In genomic region chr4:74682567-74683359, GRCh38 we compare ENCODE assay signal across 8 cellular contexts.
DNase-seq lines count a peak whose midpoint lies in the region; ATAC-seq and TF ChIP-seq lines count a peak whose summit lies in the region.

No MANE protein-coding gene starts in this region.

- H3K4me3 Mint-ChIP-seq in naive thymus-derived CD8-positive, alpha-beta T cell: no peak overlapping the region

- DNase-seq in Caki2 (ENCODE audit: low read depth): peak; percentile 93
- DNase-seq in NB4 (ENCODE audit: low read depth): peak; percentile 8
- peak; percentile 63 for DNase-seq in dedifferentiated amniotic fluid mesenchymal stem cell (ENCODE audit: extremely low spot score)
- peak; percentile 51 for DNase-seq in mucosa of gallbladder (ENCODE audit: low spot score)
- DNase-seq in head of caudate nucleus: no peak
- no peak for DNase-seq in naive thymus-derived CD8-positive, alpha-beta T cell
- DNase-seq in NCI-H1417 treated with DMSO at 0.1 percent for 48 hours (lab: John Stamatoyannopoulos, UW): no peak
- no peak for DNase-seq in HuH-7.5 (ENCODE audit: low spot score)

- peaks cover 10 to 52% (median 15%) of the 10 kb centered on the region in 5 donors for H3K27me3 Mint-ChIP-seq in naive thymus-derived CD8-positive, alpha-beta T cell

- in situ Hi-C loops in Caki2 (cut with HindIII; ENCODE audit: low pct_unique_long_range_greater_than_20kb, low sequenced_read_pairs): no loop called here

- no peak for ATAC-seq in naive thymus-derived CD8-positive, alpha-beta T cell

- TF ChIP-seq CTCF in NB4 (IDR thresholded peaks at IDR 0.05; ENCODE audit: low read depth, low read length): no peak

- H3K36me3 Mint-ChIP-seq in naive thymus-derived CD8-positive, alpha-beta T cell: no peaks in the 10 kb centered on the region

- no peaks in the 10 kb centered on the region for H3K4me1 Mint-ChIP-seq in naive thymus-derived CD8-positive, alpha-beta T cell

- no peaks in the 10 kb centered on the region for H3K9me3 Mint-ChIP-seq in naive thymus-derived CD8-positive, alpha-beta T cell

- no peak overlapping the region for H3K4me3 ChIP-seq in NB4 (ENCODE audit: low read depth, low read length)

- intact Hi-C loops in head of caudate nucleus (cut with DNase I): no loop called here

- POLR2A ChIA-PET in naive thymus-derived CD8-positive, alpha-beta T cell (lab: Charles Lee): no interaction called here

- no peak for TF ChIP-seq POLR2A in NB4 (IDR thresholded peaks at IDR 0.05; ENCODE audit: extremely low read depth, insufficient read length)

- H3K27ac Mint-ChIP-seq in naive thymus-derived CD8-positive, alpha-beta T cell: no peak overlapping the region

Comparison
In these comparisons a context has a peak if more than half of its experiments do, and no peak if none do; other contexts are left out.
1. DNase-seq: peak in Caki2 (single experiment), NB4 (single experiment), dedifferentiated amniotic fluid mesenchymal stem cell (single experiment) and mucosa of gallbladder (single experiment); none in head of caudate nucleus (0 of 42), naive thymus-derived CD8-positive, alpha-beta T cell (0 of 10), NCI-H1417 treated with DMSO at 0.1 percent for 48 hours (single experiment) and HuH-7.5 (single experiment).